Comparison of ENCODE assay signal across 21 cellular contexts in the genomic region with DNA sequence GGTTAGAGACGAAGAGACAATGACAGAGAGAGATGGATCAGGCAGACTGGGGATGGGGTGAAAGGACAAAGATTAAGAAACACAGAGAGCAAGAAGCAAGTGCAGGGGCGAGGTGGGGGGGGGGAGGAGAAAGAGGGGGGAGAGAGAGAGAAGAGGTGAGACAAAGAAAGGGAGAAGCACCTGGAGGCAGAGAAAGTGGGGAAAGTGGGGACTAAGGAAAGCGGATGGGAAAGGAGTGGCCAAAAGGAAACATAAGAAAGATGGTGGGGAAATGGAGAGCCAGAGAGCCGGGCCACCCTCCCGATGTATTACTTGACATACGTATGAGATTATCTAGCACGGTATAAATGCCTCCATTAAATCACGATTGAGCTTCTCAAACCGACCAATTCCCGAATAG. TPM values are rescaled to one million over a fixed set of nuclear protein-coding genes. Genes with fewer than 3 reads are reported as not detected.
"Had no signal": no experiment of that assay in that cellular context is flagged by ENCODE, and none has a peak within 500 bp of the region (broad histone marks: within the 10 kb centered on the region; RNA-seq: fewer than 3 reads in every experiment).

No MANE protein-coding gene starts in this region.

- H3K27ac ChIP-seq: brain microvascular endothelial cell, foreskin keratinocyte, left ventricle myocardium inferior, neutrophil, right lobe of liver had no signal

- H3K4me3 Mint-ChIP-seq: activated CD4-positive, alpha-beta T cell treated with anti-CD3 and anti-CD28 coated beads, Interleukin-2, amount 10 ng/mL, durations not matched to agents 24 days and 14 days; activated CD8-positive, alpha-beta T cell treated with anti-CD3 and anti-CD28 coated beads, Interleukin-2, amount 10 ng/mL, durations not matched to agents 7 days and 5 days; dendritic cell treated with granulocyte-macrophage colony-stimulating factor and Interleukin-4, amounts not matched to agents 40 ng/mL and 50 ng/mL, for 4 days; natural killer cell treated with Interleukin-12 subunit alpha and Interleukin-12 subunit beta and Interleukin-15 and Interleukin-18, amount 100 ng/mL, for 72 hours; stimulated activated memory B cell treated with anti-CD40 and anti-IgM and Interleukin-4, amounts not matched to agents 10 μg/mL and 1 μg/mL and 100 μg/mL, for 72 hours had no signal

- H3K9me3 Mint-ChIP-seq: activated CD4-positive, alpha-beta T cell treated with anti-CD3 and anti-CD28 coated beads, Interleukin-2, amount 10 ng/mL, durations not matched to agents 24 days and 14 days; activated naive CD4-positive, alpha-beta T cell treated with anti-CD3 and anti-CD28 coated beads, Interleukin-2, amount 50 U/mL, for 72 hours; dendritic cell treated with granulocyte-macrophage colony-stimulating factor and Interleukin-4, amounts not matched to agents 40 ng/mL and 50 ng/mL, for 4 days; natural killer cell treated with Interleukin-12 subunit alpha and Interleukin-12 subunit beta and Interleukin-15 and Interleukin-18, amount 100 ng/mL, for 72 hours had no signal

- DNase-seq: activated CD4-positive, alpha-beta T cell treated with anti-CD3 and anti-CD28 coated beads, Interleukin-2, amount 10 ng/mL, durations not matched to agents 24 days and 14 days; activated CD4-positive, CD25-positive, alpha-beta regulatory T cell; activated CD8-positive, alpha-beta T cell treated with anti-CD3 and anti-CD28 coated beads, Interleukin-2, amount 10 ng/mL, durations not matched to agents 7 days and 5 days; activated gamma-delta T cell treated with Interleukin-2 at 50 U/mL for 16 hours; aorta; brain microvascular endothelial cell; caudate nucleus; effector CD8-positive, alpha-beta T cell; foreskin keratinocyte; left ventricle myocardium inferior; midbrain; right lobe of liver; small intestine; stimulated activated CD4-positive, alpha-beta T cell treated with anti-CD3 and anti-CD28 coated beads, Interleukin-15, amount 100 ng/mL, for 24 hours; T1000 had no signal

- H3K4me1 Mint-ChIP-seq: activated CD4-positive, alpha-beta T cell treated with anti-CD3 and anti-CD28 coated beads, Interleukin-2, amount 10 ng/mL, durations not matched to agents 24 days and 14 days; stimulated activated memory B cell treated with anti-CD40 and anti-IgM and Interleukin-4, amounts not matched to agents 10 μg/mL and 1 μg/mL and 100 μg/mL, for 72 hours had no signal

- H3K4me3 ChIP-seq: left ventricle myocardium inferior, right lobe of liver had no signal

- FAIRE-seq: small intestine had no signal

- H3K27me3 ChIP-seq: right lobe of liver had no signal

- H3K36me3 ChIP-seq: brain microvascular endothelial cell, left ventricle myocardium inferior, neutrophil, right lobe of liver had no signal

- H3K27ac Mint-ChIP-seq: activated CD4-positive, alpha-beta T cell treated with anti-CD3 and anti-CD28 coated beads, Interleukin-2, amount 10 ng/mL, durations not matched to agents 24 days and 14 days; activated CD8-positive, alpha-beta T cell treated with anti-CD3 and anti-CD28 coated beads, Interleukin-2, amount 10 ng/mL, durations not matched to agents 7 days and 5 days; activated naive CD4-positive, alpha-beta T cell treated with anti-CD3 and anti-CD28 coated beads, Interleukin-2, amount 50 U/mL, for 72 hours; dendritic cell treated with granulocyte-macrophage colony-stimulating factor and Interleukin-4, amounts not matched to agents 40 ng/mL and 50 ng/mL, for 4 days; natural killer cell treated with Interleukin-12 subunit alpha and Interleukin-12 subunit beta and Interleukin-15 and Interleukin-18, amount 100 ng/mL, for 72 hours; stimulated activated memory B cell treated with anti-CD40 and anti-IgM and Interleukin-4, amounts not matched to agents 10 μg/mL and 1 μg/mL and 100 μg/mL, for 72 hours had no signal

- H3K9me3 ChIP-seq: left ventricle myocardium inferior, neutrophil, right lobe of liver had no signal

- ATAC-seq: activated CD8-positive, alpha-beta T cell treated with anti-CD3 and anti-CD28 coated beads, Interleukin-2, amount 10 ng/mL, durations not matched to agents 7 days and 5 days; activated naive CD4-positive, alpha-beta T cell treated with anti-CD3 and anti-CD28 coated beads, Interleukin-2, amount 50 U/mL, for 72 hours; foreskin keratinocyte; right lobe of liver; stimulated activated memory B cell treated with anti-CD40 and anti-IgM and Interleukin-4, amounts not matched to agents 10 μg/mL and 1 μg/mL and 100 μg/mL, for 72 hours had no signal

- H3K4me1 ChIP-seq: foreskin keratinocyte, right lobe of liver had no signal

- H3K36me3 Mint-ChIP-seq: natural killer cell treated with Interleukin-12 subunit alpha and Interleukin-12 subunit beta and Interleukin-15 and Interleukin-18, amount 100 ng/mL, for 72 hours; stimulated activated memory B cell treated with anti-CD40 and anti-IgM and Interleukin-4, amounts not matched to agents 10 μg/mL and 1 μg/mL and 100 μg/mL, for 72 hours had no signal

RNA-seq across cellular contexts. Expression of a gene that starts 18.5 kb away (rescaled TPM):
- total RNA-seq: activated CD4-positive, alpha-beta T cell treated with anti-CD3 and anti-CD28 coated beads, Interleukin-2, amount 10 ng/mL, durations not matched to agents 24 days and 14 days; activated CD8-positive, alpha-beta T cell treated with anti-CD3 and anti-CD28 coated beads, Interleukin-2, amount 10 ng/mL, durations not matched to agents 7 days and 5 days; activated naive CD4-positive, alpha-beta T cell treated with anti-CD3 and anti-CD28 coated beads, Interleukin-2, amount 50 U/mL, for 72 hours; natural killer cell treated with Interleukin-12 subunit alpha and Interleukin-12 subunit beta and Interleukin-15 and Interleukin-18, amount 100 ng/mL, for 72 hours; T-helper 1 cell treated with Interleukin-12 subunit alpha and Interleukin-12 subunit beta and Interleukin-4 antibody, amounts not matched to agents 30 ng/mL and 1 ng/mL, for 36 hours had no signal
